10 cellular contexts compared by ENCODE assay signal in the genomic region with DNA sequence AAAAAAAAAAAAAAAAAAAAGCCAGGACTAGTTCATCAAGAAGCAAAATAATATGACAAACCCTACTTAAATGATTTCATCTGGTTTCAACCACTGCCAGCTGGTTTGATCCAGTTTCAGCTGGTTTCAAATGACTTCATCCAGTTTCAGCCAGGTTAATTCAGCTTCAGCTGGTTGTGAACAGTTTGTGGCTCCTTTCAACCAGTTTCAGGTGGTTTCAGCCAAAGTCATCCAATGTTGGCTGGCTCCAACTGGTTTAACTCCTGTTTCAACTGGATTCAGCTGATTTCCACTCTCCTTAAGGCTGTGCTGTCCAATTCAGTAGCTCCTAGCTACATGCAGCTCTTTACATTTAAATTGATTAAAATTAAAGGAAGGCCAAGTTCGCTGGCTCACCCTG. TPM values are rescaled to one million over a fixed set of nuclear protein-coding genes. Genes with fewer than 3 reads are reported as not detected.
"Had no signal": no experiment of that assay in that cellular context is flagged by ENCODE, and none has a peak within 500 bp of the region (broad histone marks: within the 10 kb centered on the region; RNA-seq: fewer than 3 reads in every experiment).

No MANE protein-coding gene starts in this region.

RNA-seq across cellular contexts. Expression of a gene that starts 32.3 kb away (rescaled TPM):
- total RNA-seq: HepG2, HT1080, IMR-90, LHCN-M2, MCF 10A, PC-9, Peyer's patch, Right ventricle myocardium inferior, RPMI7951, SJCRH30 had no signal
- polyA plus RNA-seq: HepG2, IMR-90 had no signal
